8 cellular contexts compared by ENCODE assay signal in the genomic region with DNA sequence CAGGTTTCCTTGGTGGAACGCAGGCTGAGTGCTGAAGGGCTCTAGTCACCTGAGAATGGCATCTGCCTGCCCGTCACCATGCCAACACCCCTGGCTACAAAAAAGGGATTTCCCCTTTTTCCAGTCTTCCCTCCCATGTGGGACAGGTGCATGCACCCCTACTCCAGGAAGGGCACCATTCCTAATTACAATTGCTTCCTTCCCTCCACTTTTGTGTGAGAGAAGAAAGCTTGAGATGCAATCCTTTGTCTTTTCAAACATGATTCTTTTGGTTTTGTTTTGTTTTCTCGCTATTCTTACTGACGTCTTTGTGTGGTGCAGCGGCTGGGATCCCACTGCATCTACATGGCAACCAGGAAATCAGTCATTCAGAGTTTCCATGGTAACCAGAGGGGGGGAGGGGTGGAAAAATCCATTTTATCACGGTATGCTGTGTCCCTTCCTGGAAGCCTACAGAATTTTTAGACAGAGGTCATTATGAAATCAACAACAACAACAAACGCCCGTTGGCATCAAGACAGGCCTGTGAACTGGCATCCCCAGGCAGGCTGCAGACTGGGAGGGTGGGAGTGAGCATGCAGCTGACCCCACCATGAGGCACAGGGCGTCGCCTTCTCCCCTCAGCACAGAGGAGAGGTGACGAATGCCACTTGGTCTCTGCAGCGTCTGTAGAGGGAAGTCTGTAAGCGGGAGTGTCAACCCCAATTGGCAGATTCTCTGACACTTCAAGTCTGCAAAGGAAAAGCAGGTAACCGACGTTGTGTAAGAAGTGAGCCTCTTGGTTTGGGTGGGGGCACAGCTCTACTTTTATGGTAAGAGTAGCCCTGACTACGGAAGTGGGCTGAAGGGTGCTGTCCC. TPM values are rescaled to one million over a fixed set of nuclear protein-coding genes. Genes with fewer than 3 reads are reported as not detected.
DNase-seq lines count a peak whose midpoint lies in the region; ATAC-seq and TF ChIP-seq lines count a peak whose summit lies in the region.

No MANE protein-coding gene starts in this region.

- CTCF ChIA-PET in GM10248 (lab: Yijun Ruan, JAX), result interaction anchor here (1.4 to 2.4 kb wide), 6 partner anchors 11 to 132 kb away, joined by 3 to 7 read pairs (median 6); a partner anchor contains a TSS

- intact Hi-C loops in left lung (cut with DNase I), result no loop called here

- H3K36me3 ChIP-seq in H7 (replicated peaks; ENCODE audit: control insufficient read depth, insufficient read depth, low read length), result no peaks in the 10 kb centered on the region
- H3K36me3 ChIP-seq in left lung, result no peaks in the 10 kb centered on the region

- H3K4me3 ChIP-seq in H7 (ENCODE audit: insufficient read depth, low read depth, low read length), result peak overlapping the region; percentile 17; the same call in 1 of the 2 replicates
- peak overlapping the region in 1 of 2 donors; percentile 30 for H3K4me3 ChIP-seq in left lung

- peak; percentile 79 for ATAC-seq in left lung

- no peaks in the 10 kb centered on the region for H3K27me3 ChIP-seq in H7 (ENCODE audit: control insufficient read depth, insufficient read depth, low read length)
- no peaks in the 10 kb centered on the region for H3K27me3 ChIP-seq in left lung

- DNase-seq in GM10248 (ENCODE audit: extremely low spot score) (peak; percentile 81), H7 (peak; percentile 70), NCI-H1092 (lab: John Stamatoyannopoulos, UW) (peak; percentile 88), left lung (peak; percentile 56 to 80), NCI-H526 treated with DMSO at 0.1 percent for 48 hours (lab: John Stamatoyannopoulos, UW) (no peak)
- DNase-seq in activated CD4-positive, CD25-positive, alpha-beta regulatory T cell (lab: John Stamatoyannopoulos, UW), result peak; percentile 51 to 72 (median 62)
- peak; percentile 98 for DNase-seq in central memory CD4-positive, alpha-beta T cell
- peak; percentile 60 for DNase-seq in stimulated activated CD4-positive, alpha-beta T cell treated with anti-CD3 and anti-CD28 coated beads, Interleukin-4, amount 100 ng/mL, for 1 hour

- POLR2A ChIA-PET in GM10248 (lab: Yijun Ruan, JAX), result interaction anchor here (1.6 kb wide), 1 partner anchor 14 kb away, joined by 14 read pairs; a partner anchor contains a TSS

- peak overlapping the region in 1 of 2 donors; percentile 96 for H3K27ac ChIP-seq in left lung

- H3K4me1 ChIP-seq in left lung, result peaks cover 0 to 38% of the 10 kb centered on the region in 2 donors

- no peaks in the 10 kb centered on the region for H3K9me3 ChIP-seq in left lung

- TF ChIP-seq CTCF in GM10248 (IDR thresholded peaks at IDR 0.05; ENCODE audit: control extremely low read depth, extremely low read depth, low read depth, missing control alignments) (no peak), left lung (IDR thresholded peaks at IDR 0.05) (no peak)

RNA-seq across cellular contexts. Expression of a gene that starts 13.6 kb away (rescaled TPM):
- total RNA-seq in H7 (2014; rRNA removed; shearing (Covaris generic)), result 4.7 and 5.9 TPM in 2 replicates
- 10 to 100 TPM; 24.3 to 41.5 TPM for total RNA-seq in left lung
